ENCODE assay signal across 1 cellular context in the genomic region with DNA sequence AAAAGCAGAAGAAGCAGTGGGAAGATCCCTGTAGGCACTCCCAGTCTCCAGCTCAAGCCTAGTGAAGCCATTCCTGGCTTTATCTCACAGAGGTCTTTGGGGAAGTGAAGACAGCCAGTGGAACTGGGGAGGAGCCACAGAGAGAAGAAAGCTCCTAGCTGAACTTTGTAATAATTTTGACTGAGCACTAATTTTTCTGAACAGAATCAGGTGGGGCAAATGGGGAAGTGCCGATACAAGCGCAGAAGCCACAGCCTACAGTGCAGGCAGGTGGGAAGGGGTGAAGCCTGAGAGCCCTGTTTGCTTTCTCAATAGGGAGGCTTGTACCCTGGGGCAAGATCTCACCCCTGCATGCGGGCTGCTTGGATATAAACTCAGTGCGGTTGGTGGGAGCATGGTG.
TF ChIP-seq lines count a peak whose summit lies in the region.

No MANE protein-coding gene starts in this region.

TF ChIP-seq in H1, 55 proteins besides CTCF, POLR2A, EP300 and RAD21 (continued from another document):
- TF ChIP-seq, protein P1, sequence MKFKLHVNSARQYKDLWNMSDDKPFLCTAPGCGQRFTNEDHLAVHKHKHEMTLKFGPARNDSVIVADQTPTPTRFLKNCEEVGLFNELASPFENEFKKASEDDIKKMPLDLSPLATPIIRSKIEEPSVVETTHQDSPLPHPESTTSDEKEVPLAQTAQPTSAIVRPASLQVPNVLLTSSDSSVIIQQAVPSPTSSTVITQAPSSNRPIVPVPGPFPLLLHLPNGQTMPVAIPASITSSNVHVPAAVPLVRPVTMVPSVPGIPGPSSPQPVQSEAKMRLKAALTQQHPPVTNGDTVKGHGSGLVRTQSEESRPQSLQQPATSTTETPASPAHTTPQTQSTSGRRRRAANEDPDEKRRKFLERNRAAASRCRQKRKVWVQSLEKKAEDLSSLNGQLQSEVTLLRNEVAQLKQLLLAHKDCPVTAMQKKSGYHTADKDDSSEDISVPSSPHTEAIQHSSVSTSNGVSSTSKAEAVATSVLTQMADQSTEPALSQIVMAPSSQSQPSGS (IDR thresholded peaks at IDR 0.05; ENCODE audit: low read length), result no peak
- TF ChIP-seq RXRA (IDR thresholded peaks at IDR 0.05; ENCODE audit: insufficient read depth, low read depth, low read length) (no peak), GTF2F1 (IDR thresholded peaks at IDR 0.05; ENCODE audit: borderline replicate concordance, low read depth, low read length) (no peak), BCL11A (IDR thresholded peaks at IDR 0.05; ENCODE audit: low read depth in 2 of 2, low read length in 2 of 2) (no peak), CTBP2 (IDR thresholded peaks at IDR 0.05; ENCODE audit: borderline replicate concordance, insufficient read depth, insufficient read length, low read length) (no peak), KDM1A (IDR thresholded peaks at IDR 0.05; ENCODE audit: borderline replicate concordance, low read length) (no peak), BACH1 (IDR thresholded peaks at IDR 0.05; ENCODE audit: low read length) (no peak), JUN (IDR thresholded peaks at IDR 0.05; ENCODE audit: low read depth, low read length) (no peak), POU5F1 (IDR thresholded peaks at IDR 0.05; ENCODE audit: low read depth, low read length) (no peak), SIN3A (conservative IDR thresholded peaks at IDR 0.05 in 1 of 2, IDR thresholded peaks at IDR 0.05 in 1 of 2; ENCODE audit: low read depth in 1 of 2, low read length in 2 of 2) (no peak), TAF7 (optimal IDR thresholded peaks at IDR 0.05; ENCODE audit: borderline replicate concordance, low read depth, low read length) (no peak)
